Comparison of ENCODE assay signal across 16 cellular contexts in genomic region chr6:168909288-168909687, GRCh38.
DNase-seq lines count a peak whose midpoint lies in the region; ATAC-seq and TF ChIP-seq lines count a peak whose summit lies in the region.
"Had no signal": no experiment of that assay in that cellular context is flagged by ENCODE, and none has a peak within 500 bp of the region (broad histone marks: within the 10 kb centered on the region; RNA-seq: fewer than 3 reads in every experiment).

No MANE protein-coding gene starts in this region.

- no peaks in the 10 kb centered on the region for H3K4me1 Mint-ChIP-seq in activated naive CD4-positive, alpha-beta T cell treated with anti-CD3 and anti-CD28 coated beads for 36 hours (ENCODE audit: low read depth)
- H3K4me1 Mint-ChIP-seq in stimulated activated effector memory CD8-positive, alpha-beta T cell treated with anti-CD3 and anti-CD28 coated beads, Interleukin-12 subunit alpha, Interleukin-12 subunit beta, amount 100 ng/mL, for 72 hours, result peaks cover 22% of the 10 kb centered on the region
- H3K4me1 Mint-ChIP-seq in GM23338, result peaks cover 7% of the 10 kb centered on the region

- no peak overlapping the region for H3K27ac Mint-ChIP-seq in activated naive CD4-positive, alpha-beta T cell treated with anti-CD3 and anti-CD28 coated beads for 36 hours
- H3K27ac Mint-ChIP-seq in stimulated activated effector memory CD8-positive, alpha-beta T cell treated with anti-CD3 and anti-CD28 coated beads, Interleukin-12 subunit alpha, Interleukin-12 subunit beta, amount 100 ng/mL, for 72 hours, result peak overlapping the region; percentile 58
- no peak overlapping the region for H3K27ac Mint-ChIP-seq in GM23338
- H3K27ac Mint-ChIP-seq: CD4-positive, CD25-positive, alpha-beta regulatory T cell had no signal

- no peak overlapping the region for H2AFZ ChIP-seq in GM23338
- H2AFZ ChIP-seq: PC-9 had no signal

- no peaks in the 10 kb centered on the region for H3F3A ChIP-seq in GM23338 (replicated peaks; ENCODE audit: low read depth)

- no peaks in the 10 kb centered on the region; the same call in 1 of the 2 replicates for H3K9me2 ChIP-seq in GM23338 (ENCODE audit: insufficient read depth)

- H4K20me1 ChIP-seq in GM23338 (replicated peaks; ENCODE audit: insufficient read depth), result no peaks in the 10 kb centered on the region

- H3K79me2 ChIP-seq in GM23338 (replicated peaks; ENCODE audit: insufficient read depth), result no peaks in the 10 kb centered on the region

- H3K9me3 Mint-ChIP-seq in activated naive CD4-positive, alpha-beta T cell treated with anti-CD3 and anti-CD28 coated beads for 36 hours, result peaks cover 9% of the 10 kb centered on the region
- no peaks in the 10 kb centered on the region for H3K9me3 Mint-ChIP-seq in stimulated activated effector memory CD8-positive, alpha-beta T cell treated with anti-CD3 and anti-CD28 coated beads, Interleukin-12 subunit alpha, Interleukin-12 subunit beta, amount 100 ng/mL, for 72 hours
- H3K9me3 Mint-ChIP-seq in GM23338, result peaks cover 66% of the 10 kb centered on the region

- no peak for TF ChIP-seq CTCF in GM23338 (conservative IDR thresholded peaks at IDR 0.05; ENCODE audit: low read depth in 2 of 2)

- no peaks in the 10 kb centered on the region for H3K27me3 Mint-ChIP-seq in activated naive CD4-positive, alpha-beta T cell treated with anti-CD3 and anti-CD28 coated beads for 36 hours (ENCODE audit: low read depth)
- H3K27me3 Mint-ChIP-seq in GM23338 (ENCODE audit: insufficient read depth, low read depth, poor library complexity), result peaks cover 17% of the 10 kb centered on the region
- H3K27me3 Mint-ChIP-seq: CD4-positive, CD25-positive, alpha-beta regulatory T cell had no signal

- intact Hi-C loops in activated naive CD4-positive, alpha-beta T cell treated with anti-CD3 and anti-CD28 coated beads for 36 hours (cut with micrococcal nuclease), result no loop called here

- no peak overlapping the region for H3K27ac ChIP-seq in GM23338 (ENCODE audit: low read depth)
- H3K27ac ChIP-seq: PC-9 had no signal

- ATAC-seq in stimulated activated effector memory CD8-positive, alpha-beta T cell treated with anti-CD3 and anti-CD28 coated beads, Interleukin-12 subunit alpha, Interleukin-12 subunit beta, amount 100 ng/mL, for 72 hours, result peak; percentile 62
- ATAC-seq in GM23338 (no peak), GM21526 (IDR thresholded peaks at IDR 0.05; ENCODE audit: low FRiP score, unreplicated experiment) (no peak)
- ATAC-seq: K562 had no signal

- no peaks in the 10 kb centered on the region for H3K36me3 ChIP-seq in adipocyte (ENCODE audit: control insufficient read depth, insufficient read depth, low read length, severe bottlenecking)
- no peaks in the 10 kb centered on the region for H3K36me3 ChIP-seq in GM23338 (ENCODE audit: insufficient read depth)
- H3K36me3 ChIP-seq: BE2C had no signal

- H3K4me1 ChIP-seq in adipocyte (ENCODE audit: control insufficient read depth, insufficient read depth, low read length), result peaks cover 12% of the 10 kb centered on the region
- H3K4me1 ChIP-seq in GM23338 (ENCODE audit: insufficient read depth), result 0 out of 2 replicates have a peak, but pooled peaks cover 4% of the 10 kb centered on the region
- H3K4me1 ChIP-seq: BE2C, Caco-2 had no signal

- peak overlapping the region; percentile 11 for H3K9ac ChIP-seq in adipocyte (ENCODE audit: low read length)

- no peak overlapping the region for H3K4me3 ChIP-seq in adipocyte (ENCODE audit: low read length)
- H3K4me3 ChIP-seq in GM23338, result no peak overlapping the region
- H3K4me3 ChIP-seq: K562, PC-9 had no signal

- no peak overlapping the region for H3K4me2 ChIP-seq in GM23338
- H3K4me2 ChIP-seq: PC-9 had no signal

- H3K27me3 ChIP-seq in adipocyte (replicated peaks; ENCODE audit: control insufficient read depth, insufficient read depth, low read length) (peaks cover 7% of the 10 kb centered on the region), GM23338 (ENCODE audit: insufficient read depth) (no peaks in the 10 kb centered on the region)
- H3K27me3 ChIP-seq: BE2C had no signal

- CTCF ChIA-PET in activated naive CD4-positive, alpha-beta T cell treated with anti-CD3 and anti-CD28 coated beads for 36 hours (lab: Charles Lee), result no interaction called here

- H3K4me3 Mint-ChIP-seq in activated naive CD4-positive, alpha-beta T cell treated with anti-CD3 and anti-CD28 coated beads for 36 hours, result no peak overlapping the region
- H3K4me3 Mint-ChIP-seq in stimulated activated effector memory CD8-positive, alpha-beta T cell treated with anti-CD3 and anti-CD28 coated beads, Interleukin-12 subunit alpha, Interleukin-12 subunit beta, amount 100 ng/mL, for 72 hours, result no peak overlapping the region
- no peak overlapping the region for H3K4me3 Mint-ChIP-seq in GM23338
- H3K4me3 Mint-ChIP-seq: CD4-positive, CD25-positive, alpha-beta regulatory T cell had no signal

- DNase-seq in activated naive CD4-positive, alpha-beta T cell treated with Interleukin-2 at 50 U/mL for 16 hours, result peak; percentile 25
- no peak for DNase-seq in activated naive CD4-positive, alpha-beta T cell treated with anti-CD3 and anti-CD28 coated beads for 36 hours
- no peak for DNase-seq in adipocyte (ENCODE audit: low read depth)
- DNase-seq in islet precursor cell, result peak; percentile 0
- DNase-seq in stimulated activated effector memory CD8-positive, alpha-beta T cell treated with anti-CD3 and anti-CD28 coated beads, Interleukin-12 subunit alpha, Interleukin-12 subunit beta, amount 100 ng/mL, for 72 hours (ENCODE audit: low spot score in 2 of 2), result no peak
- DNase-seq in GM23338 (ENCODE audit: low spot score), result no peak
- no peak for DNase-seq in NCI-H2107 treated with DMSO at 0.1 percent for 48 hours (lab: John Stamatoyannopoulos, UW; ENCODE audit: unreplicated experiment)
- DNase-seq: BE2C; Caco-2; CD4-positive, CD25-positive, alpha-beta regulatory T cell; NCI-H1105 treated with DMSO at 0.1 percent for 48 hours; NCI-H187; NCI-H524 treated with DMSO at 0.1 percent for 48 hours had no signal

- H3K36me3 Mint-ChIP-seq in activated naive CD4-positive, alpha-beta T cell treated with anti-CD3 and anti-CD28 coated beads for 36 hours (ENCODE audit: low read depth), result no peaks in the 10 kb centered on the region
- peaks cover 6% of the 10 kb centered on the region for H3K36me3 Mint-ChIP-seq in stimulated activated effector memory CD8-positive, alpha-beta T cell treated with anti-CD3 and anti-CD28 coated beads, Interleukin-12 subunit alpha, Interleukin-12 subunit beta, amount 100 ng/mL, for 72 hours
- H3K36me3 Mint-ChIP-seq in GM23338 (ENCODE audit: low read depth), result peaks cover 57% of the 10 kb centered on the region

- H3K9me3 ChIP-seq in adipocyte (ENCODE audit: control insufficient read depth, low read length), result no peaks in the 10 kb centered on the region
- H3K9me3 ChIP-seq: BE2C, Caco-2 had no signal

TF ChIP-seq in GM23338, 12 proteins besides CTCF, POLR2A, EP300 and RAD21:
- TF ChIP-seq ETS1 (IDR thresholded peaks at IDR 0.05), result no peak

Comparison
In these comparisons a context has a peak if more than half of its experiments do, and no peak if none do; other contexts are left out.
1. DNase-seq: peak in activated naive CD4-positive, alpha-beta T cell treated with Interleukin-2 at 50 U/mL for 16 hours (single experiment) and islet precursor cell (single experiment); none in activated naive CD4-positive, alpha-beta T cell treated with anti-CD3 and anti-CD28 coated beads for 36 hours (single experiment), adipocyte (single experiment), stimulated activated effector memory CD8-positive, alpha-beta T cell treated with anti-CD3 and anti-CD28 coated beads, Interleukin-12 subunit alpha, Interleukin-12 subunit beta, amount 100 ng/mL, for 72 hours (0 of 2), GM23338 (single experiment) and NCI-H2107 treated with DMSO at 0.1 percent for 48 hours (single experiment).